Comparison of ENCODE assay signal across 1 cellular context in genomic region chr2:128305555-128306080, GRCh38.
TF ChIP-seq lines count a peak whose summit lies in the region.

No MANE protein-coding gene starts in this region.

TF ChIP-seq in SK-N-SH treated with all-trans-retinoic acid at 6 μM for 48 hours, 23 proteins besides CTCF, POLR2A, EP300 and RAD21 (continued from another document):
- TF ChIP-seq CREB5 (CRISPR knock-in tag; IDR thresholded peaks at IDR 0.05; ENCODE audit: low read depth) (no peak), ARNTL (CRISPR knock-in tag; IDR thresholded peaks at IDR 0.05; ENCODE audit: borderline replicate concordance, low read depth) (no peak), BACH2 (CRISPR knock-in tag; IDR thresholded peaks at IDR 0.05; ENCODE audit: borderline replicate concordance) (no peak), GLIS3 (CRISPR knock-in tag; IDR thresholded peaks at IDR 0.05) (no peak), ZFP3 (CRISPR knock-in tag; IDR thresholded peaks at IDR 0.05) (no peak), ZNF8 (CRISPR knock-in tag; IDR thresholded peaks at IDR 0.05) (no peak), TSHZ2 (CRISPR knock-in tag; IDR thresholded peaks at IDR 0.05) (no peak), SNAI2 (CRISPR knock-in tag; IDR thresholded peaks at IDR 0.05) (no peak)
